23 cellular contexts compared by ENCODE assay signal in the genomic region with DNA sequence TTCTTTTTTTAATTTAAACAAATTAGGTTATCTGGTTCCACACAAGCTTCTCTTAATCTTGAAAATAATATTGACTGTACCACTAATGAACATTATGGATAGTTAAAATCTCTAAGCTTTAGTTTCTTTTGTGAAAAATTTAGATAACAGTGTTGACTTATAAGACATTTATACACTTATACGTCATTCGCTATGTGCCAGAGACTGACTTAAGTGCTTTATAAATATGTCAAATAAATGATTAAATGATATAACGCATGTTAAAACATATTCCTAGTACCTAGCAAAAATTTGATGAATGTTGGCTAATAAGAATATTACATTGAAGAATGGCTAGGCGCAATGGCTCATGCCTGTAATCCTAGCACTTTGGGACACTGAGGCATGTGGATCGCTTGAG.
A peak's percentile ranks its signal among the peaks of the same experiment; 100 is the strongest.
DNase-seq lines count a peak whose midpoint lies in the region; ATAC-seq and FAIRE-seq lines count a peak whose summit lies in the region.
"Had no signal": no experiment of that assay in that cellular context is flagged by ENCODE, and none has a peak within 500 bp of the region (broad histone marks: within the 10 kb centered on the region; RNA-seq: fewer than 3 reads in every experiment).

No MANE protein-coding gene starts in this region.

- H3K9me3 ChIP-seq in CD4-positive, CD25-positive, alpha-beta regulatory T cell (ENCODE audit: control insufficient read depth in 2 of 2, low read length in 2 of 2) = no peaks in the 10 kb centered on the region
- no peaks in the 10 kb centered on the region for H3K9me3 ChIP-seq in T-helper 17 cell (ENCODE audit: control insufficient read depth, low read length, poor library complexity, severe bottlenecking)
- H3K9me3 ChIP-seq: BE2C, BLaER1, Caco-2 had no signal

- H3K4me3 Mint-ChIP-seq in CD4-positive, CD25-positive, alpha-beta regulatory T cell = no peak overlapping the region
- H3K4me3 Mint-ChIP-seq in T-helper 17 cell = no peak overlapping the region
- H3K4me3 Mint-ChIP-seq in stimulated activated effector memory CD8-positive, alpha-beta T cell treated with anti-CD3 and anti-CD28 coated beads, Interleukin-12 subunit alpha, Interleukin-12 subunit beta, amount 100 ng/mL, for 72 hours = no peak overlapping the region
- H3K4me3 Mint-ChIP-seq in activated naive CD8-positive, alpha-beta T cell treated with anti-CD3 and anti-CD28 coated beads, Interleukin-2, amount 50 U/mL, for 24 hours = no peak overlapping the region
- H3K4me3 Mint-ChIP-seq: CD14-positive monocyte; CD4-positive, alpha-beta T cell; CD8-positive, alpha-beta T cell had no signal

- DNase-seq in CD4-positive, CD25-positive, alpha-beta regulatory T cell = no peak
- DNase-seq in T-helper 17 cell (no peak), NCI-H2171 (lab: John Stamatoyannopoulos, UW) (no peak)
- no peak for DNase-seq in stimulated activated effector memory CD8-positive, alpha-beta T cell treated with anti-CD3 and anti-CD28 coated beads, Interleukin-12 subunit alpha, Interleukin-12 subunit beta, amount 100 ng/mL, for 72 hours (ENCODE audit: low spot score in 2 of 2)
- DNase-seq in activated naive CD8-positive, alpha-beta T cell treated with anti-CD3 and anti-CD28 coated beads, Interleukin-2, amount 50 U/mL, for 24 hours = no peak
- DNase-seq: 8988T; ACHN; BE2C; C1 segment of cervical spinal cord; Caco-2; Calu3; CD4-positive, alpha-beta T cell; CD8-positive, alpha-beta T cell; DMS79 treated with DMSO at 0.1 percent for 48 hours; GF-D8 had no signal

- peak overlapping the region in 2 of 3 donors; percentile 33 to 38 for H3K27ac Mint-ChIP-seq in CD4-positive, CD25-positive, alpha-beta regulatory T cell
- H3K27ac Mint-ChIP-seq in T-helper 17 cell = peak overlapping the region; percentile 68
- peak overlapping the region; percentile 68 for H3K27ac Mint-ChIP-seq in stimulated activated effector memory CD8-positive, alpha-beta T cell treated with anti-CD3 and anti-CD28 coated beads, Interleukin-12 subunit alpha, Interleukin-12 subunit beta, amount 100 ng/mL, for 72 hours
- H3K27ac Mint-ChIP-seq in activated naive CD8-positive, alpha-beta T cell treated with anti-CD3 and anti-CD28 coated beads, Interleukin-2, amount 50 U/mL, for 24 hours = no peak overlapping the region
- H3K27ac Mint-ChIP-seq: CD14-positive monocyte; CD8-positive, alpha-beta T cell had no signal

- H3K4me3 ChIP-seq in CD4-positive, CD25-positive, alpha-beta regulatory T cell (ENCODE audit: low read depth, low read length) = no peak overlapping the region
- H3K4me3 ChIP-seq: BLaER1 had no signal

- H3K36me3 ChIP-seq in CD4-positive, CD25-positive, alpha-beta regulatory T cell (ENCODE audit: control insufficient read depth, insufficient read depth, low read length) = peaks cover 44% of the 10 kb centered on the region

- H3K4me1 Mint-ChIP-seq in CD4-positive, CD25-positive, alpha-beta regulatory T cell = peaks cover 0 to 5% (median 0%) of the 10 kb centered on the region in 4 donors
- no peaks in the 10 kb centered on the region for H3K4me1 Mint-ChIP-seq in T-helper 17 cell
- no peaks in the 10 kb centered on the region for H3K4me1 Mint-ChIP-seq in stimulated activated effector memory CD8-positive, alpha-beta T cell treated with anti-CD3 and anti-CD28 coated beads, Interleukin-12 subunit alpha, Interleukin-12 subunit beta, amount 100 ng/mL, for 72 hours
- no peaks in the 10 kb centered on the region for H3K4me1 Mint-ChIP-seq in activated naive CD8-positive, alpha-beta T cell treated with anti-CD3 and anti-CD28 coated beads, Interleukin-2, amount 50 U/mL, for 24 hours
- H3K4me1 Mint-ChIP-seq: CD14-positive monocyte had no signal

- no peaks in the 10 kb centered on the region for H3K4me1 ChIP-seq in CD4-positive, CD25-positive, alpha-beta regulatory T cell (ENCODE audit: control insufficient read depth, insufficient read depth, low read length, poor library complexity, severe bottlenecking)
- H3K4me1 ChIP-seq: BE2C, BLaER1 had no signal

- H3K36me3 Mint-ChIP-seq in CD4-positive, CD25-positive, alpha-beta regulatory T cell = peaks cover 27% of the 10 kb centered on the region
- H3K36me3 Mint-ChIP-seq in T-helper 17 cell (ENCODE audit: low read depth) = no peaks in the 10 kb centered on the region
- peaks cover 55% of the 10 kb centered on the region for H3K36me3 Mint-ChIP-seq in stimulated activated effector memory CD8-positive, alpha-beta T cell treated with anti-CD3 and anti-CD28 coated beads, Interleukin-12 subunit alpha, Interleukin-12 subunit beta, amount 100 ng/mL, for 72 hours
- H3K36me3 Mint-ChIP-seq in activated naive CD8-positive, alpha-beta T cell treated with anti-CD3 and anti-CD28 coated beads, Interleukin-2, amount 50 U/mL, for 24 hours (ENCODE audit: low read depth) = peaks cover 13% of the 10 kb centered on the region

- H3K9me3 Mint-ChIP-seq in CD4-positive, CD25-positive, alpha-beta regulatory T cell = no peaks in the 10 kb centered on the region
- H3K9me3 Mint-ChIP-seq in stimulated activated effector memory CD8-positive, alpha-beta T cell treated with anti-CD3 and anti-CD28 coated beads, Interleukin-12 subunit alpha, Interleukin-12 subunit beta, amount 100 ng/mL, for 72 hours = no peaks in the 10 kb centered on the region
- no peaks in the 10 kb centered on the region for H3K9me3 Mint-ChIP-seq in activated naive CD8-positive, alpha-beta T cell treated with anti-CD3 and anti-CD28 coated beads, Interleukin-2, amount 50 U/mL, for 24 hours
- H3K9me3 Mint-ChIP-seq: CD14-positive monocyte; CD4-positive, alpha-beta T cell; CD8-positive, alpha-beta T cell had no signal

- H3K27ac ChIP-seq in CD4-positive, CD25-positive, alpha-beta regulatory T cell (ENCODE audit: insufficient read depth, low read length, poor library complexity, severe bottlenecking) = no peak overlapping the region
- H3K27ac ChIP-seq: BLaER1 had no signal

- FAIRE-seq in endometrium (lab: Jason Lieb, UNC) = peak; percentile 33
- FAIRE-seq: A204.1, G401.6, GM12891, GM19239 had no signal

- no peaks in the 10 kb centered on the region for H3K27me3 ChIP-seq in CD4-positive, CD25-positive, alpha-beta regulatory T cell (ENCODE audit: control insufficient read depth, insufficient read depth, low read length)
- H3K27me3 ChIP-seq: BE2C, BLaER1 had no signal

- ATAC-seq in CD4-positive, CD25-positive, alpha-beta regulatory T cell (ENCODE audit: low read depth in 2 of 2) = no peak
- ATAC-seq in T-helper 17 cell = no peak
- no peak for ATAC-seq in stimulated activated effector memory CD8-positive, alpha-beta T cell treated with anti-CD3 and anti-CD28 coated beads, Interleukin-12 subunit alpha, Interleukin-12 subunit beta, amount 100 ng/mL, for 72 hours
- no peak for ATAC-seq in GM21423 (IDR thresholded peaks at IDR 0.05; ENCODE audit: unreplicated experiment)
- no peak for ATAC-seq in activated naive CD8-positive, alpha-beta T cell treated with anti-CD3 and anti-CD28 coated beads, Interleukin-2, amount 50 U/mL, for 24 hours
- ATAC-seq: CD8-positive, alpha-beta T cell had no signal

- no peaks in the 10 kb centered on the region for H3K27me3 Mint-ChIP-seq in CD4-positive, CD25-positive, alpha-beta regulatory T cell
- no peaks in the 10 kb centered on the region for H3K27me3 Mint-ChIP-seq in T-helper 17 cell
- H3K27me3 Mint-ChIP-seq in activated naive CD8-positive, alpha-beta T cell treated with anti-CD3 and anti-CD28 coated beads, Interleukin-2, amount 50 U/mL, for 24 hours = no peaks in the 10 kb centered on the region
- H3K27me3 Mint-ChIP-seq: CD4-positive, alpha-beta T cell had no signal
